23 cellular contexts compared by ENCODE assay signal in genomic region chr3:189584609-189585008, GRCh38. TPM values are rescaled to one million over a fixed set of nuclear protein-coding genes. Genes with fewer than 3 reads are reported as not detected.
A peak's percentile ranks its signal among the peaks of the same experiment; 100 is the strongest.
DNase-seq lines count a peak whose midpoint lies in the region; ATAC-seq, FAIRE-seq and TF ChIP-seq lines count a peak whose summit lies in the region.
"Had no signal": no experiment of that assay in that cellular context is flagged by ENCODE, and none has a peak within 500 bp of the region (broad histone marks: within the 10 kb centered on the region; RNA-seq: fewer than 3 reads in every experiment).

No MANE protein-coding gene starts in this region.

- FAIRE-seq in bronchial epithelial cell (lab: Jason Lieb, UNC) (no peak), D721Med (lab: Jason Lieb, UNC) (no peak)
- FAIRE-seq: A204.1, GM18507, HTR-8/SVneo had no signal

- TF ChIP-seq CTCF in bronchial epithelial cell (IDR thresholded peaks at IDR 0.05; ENCODE audit: insufficient read depth, low read length, severe bottlenecking) = no peak
- TF ChIP-seq CTCF in fibroblast of mammary gland (conservative IDR thresholded peaks at IDR 0.05; ENCODE audit: control insufficient read depth, insufficient read depth, low read depth, low read length) = no peak
- TF ChIP-seq CTCF in mucosa of descending colon (IDR thresholded peaks at IDR 0.05) = no peak
- no peak for TF ChIP-seq CTCF in osteocyte (IDR thresholded peaks at IDR 0.05)
- TF ChIP-seq CTCF in D721Med (IDR thresholded peaks at IDR 0.05; ENCODE audit: insufficient read depth, missing control alignments) = no peak

- H3K4me1 ChIP-seq in mucosa of descending colon (ENCODE audit: low read depth) = no peaks in the 10 kb centered on the region
- H3K4me1 ChIP-seq: BE2C had no signal

- intact Hi-C loops in mucosa of descending colon (cut with DNase I, micrococcal nuclease) = no loop called here

- peaks cover 27% of the 10 kb centered on the region for H3K4me1 Mint-ChIP-seq in osteocyte (ENCODE audit: unreplicated experiment)
- H3K4me1 Mint-ChIP-seq: CD4-positive, CD25-positive, alpha-beta regulatory T cell; CD8-positive, alpha-beta memory T cell had no signal

- H3K9ac ChIP-seq in SK-N-MC (ENCODE audit: insufficient read length) = no peak overlapping the region

- peaks cover 4% of the 10 kb centered on the region for H3K9me3 Mint-ChIP-seq in osteocyte (ENCODE audit: unreplicated experiment)
- H3K9me3 Mint-ChIP-seq: CD8-positive, alpha-beta memory T cell had no signal

- H3K36me3 ChIP-seq in SK-N-MC (ENCODE audit: insufficient read depth, low read length) (no peaks in the 10 kb centered on the region), bronchial epithelial cell (ENCODE audit: control insufficient read depth, insufficient read depth, low read length) (no peaks in the 10 kb centered on the region), mucosa of descending colon (ENCODE audit: low read depth) (no peaks in the 10 kb centered on the region)
- H3K36me3 ChIP-seq: BE2C had no signal

- no peak overlapping the region for H3K4me3 Mint-ChIP-seq in osteocyte (ENCODE audit: unreplicated experiment)
- H3K4me3 Mint-ChIP-seq: CD4-positive, CD25-positive, alpha-beta regulatory T cell; CD8-positive, alpha-beta memory T cell; HFFc6 had no signal

- no peaks in the 10 kb centered on the region for H3K27me3 Mint-ChIP-seq in osteocyte (ENCODE audit: unreplicated experiment)

- no peaks in the 10 kb centered on the region for H3K36me3 Mint-ChIP-seq in osteocyte (ENCODE audit: unreplicated experiment)
- H3K36me3 Mint-ChIP-seq: CD4-positive, CD25-positive, alpha-beta regulatory T cell had no signal

- H3K9me3 ChIP-seq in SK-N-MC (ENCODE audit: low read depth, low read length) = no peaks in the 10 kb centered on the region
- H3K9me3 ChIP-seq in mucosa of descending colon = no peaks in the 10 kb centered on the region
- H3K9me3 ChIP-seq: BE2C had no signal

- H3K27me3 ChIP-seq in bronchial epithelial cell (ENCODE audit: control insufficient read depth, insufficient read depth, low read length) = no peaks in the 10 kb centered on the region
- H3K27me3 ChIP-seq: BE2C had no signal

- H3K27ac ChIP-seq in SK-N-MC = peak overlapping the region; percentile 97

- DNase-seq in SK-N-MC (ENCODE audit: low read depth, low spot score) = no peak
- peak; percentile 84 for DNase-seq in bronchial epithelial cell (ENCODE audit: low read depth)
- peak; percentile 22 for DNase-seq in fibroblast of mammary gland (ENCODE audit: low read depth)
- DNase-seq in mucosa of descending colon = no peak
- no peak for DNase-seq in osteocyte (ENCODE audit: extremely low spot score, unreplicated experiment)
- DNase-seq in D721Med (ENCODE audit: insufficient read length, low spot score) = no peak
- no peak for DNase-seq in UCSD-AML1 (lab: John Stamatoyannopoulos, UW; ENCODE audit: unreplicated experiment)
- DNase-seq: ACHN; BE2C; C1 segment of cervical spinal cord; CD4-positive, CD25-positive, alpha-beta regulatory T cell; CD8-positive, alpha-beta memory T cell; COR-L47; DMS79; GDM1; GOT3; H7; HFFc6; IMR-90 had no signal

- no peak for ATAC-seq in mucosa of descending colon
- ATAC-seq: HCT116 had no signal

- no peak overlapping the region for H3K4me3 ChIP-seq in SK-N-MC
- no peak overlapping the region for H3K4me3 ChIP-seq in bronchial epithelial cell (ENCODE audit: low read depth, low read length)
- H3K4me3 ChIP-seq in fibroblast of mammary gland (ENCODE audit: control insufficient read depth, low read depth, low read length) = no peak overlapping the region
- no peak overlapping the region for H3K4me3 ChIP-seq in mucosa of descending colon

- no peak overlapping the region for H3K27ac Mint-ChIP-seq in osteocyte (ENCODE audit: unreplicated experiment)
- H3K27ac Mint-ChIP-seq: CD4-positive, CD25-positive, alpha-beta regulatory T cell; CD8-positive, alpha-beta memory T cell; HFFc6 had no signal

RNA-seq across cellular contexts. Expression of gene TP63, which starts 46.6 kb away (rescaled TPM):
- total RNA-seq in bronchial epithelial cell = 122 TPM in 2 replicates
- under 1 TPM in 2 of 3 donors, not detected in 1; 0.31 to 0.57 TPM for total RNA-seq in mucosa of descending colon
- 0.16 and 0.29 TPM in 2 replicates for total RNA-seq in osteocyte
- total RNA-seq: H7, HFFc6, IMR-90 had no signal

Comparison
In these comparisons a context has a peak if more than half of its experiments do, and no peak if none do; other contexts are left out.
1. DNase-seq: peak in bronchial epithelial cell (single experiment) and fibroblast of mammary gland (single experiment); none in SK-N-MC (single experiment), mucosa of descending colon (0 of 3), osteocyte (single experiment), D721Med (single experiment) and UCSD-AML1 (single experiment).
2. RNA of gene TP63, which starts 46.6 kb away (total RNA-seq): 122 TPM in bronchial epithelial cell; 0.31 to 0.57 TPM in mucosa of descending colon and 0.16 to 0.29 TPM in osteocyte; every median in the first group is over 10 times any median in the second.